1 cellular context compared by ENCODE assay signal in genomic region chr3:142866841-142867631, GRCh38.
TF ChIP-seq lines count a peak whose summit lies in the region.

No MANE protein-coding gene starts in this region.

TF ChIP-seq in H1, 55 proteins besides CTCF, POLR2A, EP300 and RAD21 (continued from another document):
- TF ChIP-seq TAF7 (optimal IDR thresholded peaks at IDR 0.05; ENCODE audit: borderline replicate concordance, low read depth, low read length) (no peak), SUZ12 (IDR thresholded peaks at IDR 0.05; ENCODE audit: low read length) (no peak), SP4 (IDR thresholded peaks at IDR 0.05; ENCODE audit: low read length) (no peak), SP1 (IDR thresholded peaks at IDR 0.05; ENCODE audit: low read depth, low read length) (peak; percentile 81), RNF2 (IDR thresholded peaks at IDR 0.05; ENCODE audit: borderline replicate concordance, low read depth, low read length, missing control alignments, poor library complexity, severe bottlenecking) (no peak), CHD1 (IDR thresholded peaks at IDR 0.05; ENCODE audit: low read depth, low read length) (no peak), KDM5A (IDR thresholded peaks at IDR 0.05; ENCODE audit: low read length) (no peak), GABPA (IDR thresholded peaks at IDR 0.05; ENCODE audit: borderline replicate concordance, insufficient read depth, low read length) (no peak), CHD7 (IDR thresholded peaks at IDR 0.05; ENCODE audit: insufficient replicate concordance, low read length) (no peak), CHD2 (IDR thresholded peaks at IDR 0.05; ENCODE audit: low read length) (no peak), SIN3A (conservative IDR thresholded peaks at IDR 0.05 in 1 of 2, IDR thresholded peaks at IDR 0.05 in 1 of 2; ENCODE audit: low read depth in 1 of 2, low read length in 2 of 2) (peak in 1 of 2 experiments; percentile 86; a peak in 2 of 4 replicates), NRF1 (IDR thresholded peaks at IDR 0.05; ENCODE audit: low read depth, low read length) (no peak), PHF8 (conservative IDR thresholded peaks at IDR 0.05; ENCODE audit: low read depth, low read length) (no peak), RBBP5 (IDR thresholded peaks at IDR 0.05; ENCODE audit: borderline replicate concordance, low read depth, low read length) (no peak), CTBP2 (IDR thresholded peaks at IDR 0.05; ENCODE audit: borderline replicate concordance, insufficient read depth, insufficient read length, low read length) (no peak), NANOG (IDR thresholded peaks at IDR 0.05; ENCODE audit: insufficient read depth, low read depth, low read length, poor library complexity, severe bottlenecking) (no peak), SIX5 (IDR thresholded peaks at IDR 0.05; ENCODE audit: low read depth, low read length) (no peak), TCF12 (IDR thresholded peaks at IDR 0.05; ENCODE audit: low read depth, low read length) (no peak), MAX (IDR thresholded peaks at IDR 0.05) (peak; percentile 83), BACH1 (IDR thresholded peaks at IDR 0.05; ENCODE audit: low read length) (peak; percentile 66), CBX8 (IDR thresholded peaks at IDR 0.05; ENCODE audit: borderline replicate concordance, low read depth, low read length) (no peak), ASH2L (IDR thresholded peaks at IDR 0.05; ENCODE audit: low read length) (no peak), FOSL1 (IDR thresholded peaks at IDR 0.05; ENCODE audit: insufficient read depth, low read depth, low read length) (no peak), JUND (IDR thresholded peaks at IDR 0.05; ENCODE audit: low read length) (no peak), KDM4A (IDR thresholded peaks at IDR 0.05; ENCODE audit: low read depth, low read length, severe bottlenecking) (no peak), BRCA1 (IDR thresholded peaks at IDR 0.05; ENCODE audit: low read depth, low read length) (no peak), RXRA (IDR thresholded peaks at IDR 0.05; ENCODE audit: insufficient read depth, low read depth, low read length) (no peak), HDAC6 (IDR thresholded peaks at IDR 0.05; ENCODE audit: low read depth, low read length) (no peak), E2F6 (IDR thresholded peaks at IDR 0.05) (no peak), KDM1A (IDR thresholded peaks at IDR 0.05; ENCODE audit: borderline replicate concordance, low read length) (no peak), SIRT6 (IDR thresholded peaks at IDR 0.05; ENCODE audit: low read length) (no peak), HDAC2 (IDR thresholded peaks at IDR 0.05; ENCODE audit: borderline replicate concordance in 1 of 2, low read depth in 2 of 2, low read length in 2 of 2) (peak; percentile 69 to 95; a peak in 3 of 4 replicates), ZNF274 (IDR thresholded peaks at IDR 0.05; ENCODE audit: borderline replicate concordance, extremely low read depth, low read length) (no peak), MAFK (IDR thresholded peaks at IDR 0.05; ENCODE audit: low read depth, low read length) (no peak), USF2 (IDR thresholded peaks at IDR 0.05; ENCODE audit: low read length) (no peak), ATF2 (IDR thresholded peaks at IDR 0.05; ENCODE audit: low read length) (no peak), ATF3 (IDR thresholded peaks at IDR 0.05; ENCODE audit: insufficient read depth, low read depth, low read length) (no peak)
